In genomic region chr20:1491281-1491840, GRCh38 we compare ENCODE assay signal across 10 cellular contexts. TPM values are rescaled to one million over a fixed set of nuclear protein-coding genes. Genes with fewer than 3 reads are reported as not detected.
DNase-seq lines count a peak whose midpoint lies in the region; ATAC-seq and TF ChIP-seq lines count a peak whose summit lies in the region.
"Had no signal": no experiment of that assay in that cellular context is flagged by ENCODE, and none has a peak within 500 bp of the region (broad histone marks: within the 10 kb centered on the region; RNA-seq: fewer than 3 reads in every experiment).

SIRPB2 (minus strand) TSS chr20:1491420; CDS start chr20:1491359, 61 bp downstream.

- no peak for TF ChIP-seq POLR2A in stomach (IDR thresholded peaks at IDR 0.05)

- H3K4me3 ChIP-seq in stomach: peak within 1 kb of the TSS in 3 of 4 donors; percentile 9 to 27 (median 12)

- H3K27ac ChIP-seq in stomach: peak within 1 kb of the TSS in 4 of 5 donors; percentile 25 to 80 (median 70)

- ATAC-seq in central memory CD8-positive, alpha-beta T cell (replicated peaks; ENCODE audit: extremely low read depth, poor library complexity, severe bottlenecking): peak; percentile 28
- ATAC-seq in left lobe of liver (peak; percentile 61), GM21723 (IDR thresholded peaks at IDR 0.05; ENCODE audit: unreplicated experiment) (no peak)
- ATAC-seq: CD8-positive, alpha-beta T cell had no signal

- WGBS in stomach, 5 donors: 50 to 68% (median 64%) methylated on average over 11 of the region's 11 CpGs

- peaks cover 0 to 5% (median 0%) of the 10 kb centered on the region in 3 donors for H3K27me3 ChIP-seq in stomach

- TF ChIP-seq CTCF in stomach (IDR thresholded peaks at IDR 0.05) (no peak), HFFc6 (IDR thresholded peaks at IDR 0.05) (no peak)

- H3K9me3 ChIP-seq in stomach: no peaks in the 10 kb centered on the region

- no peaks in the 10 kb centered on the region for H3K4me1 Mint-ChIP-seq in central memory CD8-positive, alpha-beta T cell
- no peaks in the 10 kb centered on the region for H3K4me1 Mint-ChIP-seq in HFFc6 (ENCODE audit: low read depth)

- peak; percentile 81 to 87 for DNase-seq in Kasumi-1 (lab: John Stamatoyannopoulos, UW)
- no peak for DNase-seq in central memory CD8-positive, alpha-beta T cell (ENCODE audit: low spot score in 2 of 2)
- no peak for DNase-seq in left lobe of liver (ENCODE audit: low spot score)
- no peak for DNase-seq in stomach
- DNase-seq in effector CD8-positive, alpha-beta T cell (lab: John Stamatoyannopoulos, UW): no peak
- no peak for DNase-seq in HFFc6
- no peak for DNase-seq in NCI-H446 (lab: John Stamatoyannopoulos, UW)
- DNase-seq: CD8-positive, alpha-beta T cell; NCI-H1092 had no signal

- H3K36me3 Mint-ChIP-seq in central memory CD8-positive, alpha-beta T cell (ENCODE audit: insufficient read depth): no peaks in the 10 kb centered on the region
- H3K36me3 Mint-ChIP-seq in HFFc6 (ENCODE audit: low read depth): peaks cover 5% of the 10 kb centered on the region; the same call in 1 of the 2 replicates
- H3K36me3 Mint-ChIP-seq: CD8-positive, alpha-beta T cell had no signal

- H3K27ac Mint-ChIP-seq in central memory CD8-positive, alpha-beta T cell (ENCODE audit: low read depth): no peak within 1 kb of the TSS
- no peak within 1 kb of the TSS for H3K27ac Mint-ChIP-seq in HFFc6
- H3K27ac Mint-ChIP-seq: CD8-positive, alpha-beta T cell had no signal

- peaks cover 0 to 8% (median 0%) of the 10 kb centered on the region in 4 donors for H3K4me1 ChIP-seq in stomach

- no peak within 1 kb of the TSS for H3K4me3 Mint-ChIP-seq in central memory CD8-positive, alpha-beta T cell
- no peak within 1 kb of the TSS for H3K4me3 Mint-ChIP-seq in HFFc6
- H3K4me3 Mint-ChIP-seq: CD8-positive, alpha-beta T cell had no signal

- intact Hi-C loops in stomach (cut with DNase I; ENCODE audit: low total_unique reads): no loop called here

- H3K36me3 ChIP-seq in stomach: no peaks in the 10 kb centered on the region

- H3K27me3 Mint-ChIP-seq in central memory CD8-positive, alpha-beta T cell: peaks cover 68% of the 10 kb centered on the region
- peaks cover 48% of the 10 kb centered on the region for H3K27me3 Mint-ChIP-seq in HFFc6 (ENCODE audit: insufficient read depth)

- no peaks in the 10 kb centered on the region for H3K9me3 Mint-ChIP-seq in central memory CD8-positive, alpha-beta T cell
- no peaks in the 10 kb centered on the region for H3K9me3 Mint-ChIP-seq in HFFc6
- H3K9me3 Mint-ChIP-seq: CD8-positive, alpha-beta T cell had no signal

- TF ChIP-seq EP300 in stomach (IDR thresholded peaks at IDR 0.05): no peak

RNA-seq across cellular contexts. Expression of gene SIRPB2, which starts in this region (rescaled TPM):
- total RNA-seq in left lobe of liver: 0.50 TPM
- total RNA-seq in stomach: 1 to 10 TPM in 4 of 5 donors, under 1 TPM in 1; 0.55 to 7.6 (median 2.9) TPM
- 1 to 10 TPM in 1 of 3 donors, under 1 TPM in 2; 0.43 to 2.0 (median 0.92) TPM for polyA plus RNA-seq in stomach
- total RNA-seq in HFFc6 (2021; fragmentation: NEBNext Ultra II Directional; extraction: Animal tissue kit (Norgen Biotek cat#: 25700)): not detected
- total RNA-seq: CD8-positive, alpha-beta T cell had no signal

Comparison
In these comparisons a context has a peak if more than half of its experiments do, and no peak if none do; other contexts are left out.
1. Peak in ATAC-seq in left lobe of liver; RNA of the gene not detected or under 1 TPM.
2. DNase-seq: peak in Kasumi-1 (2 of 2); none in central memory CD8-positive, alpha-beta T cell (0 of 2), left lobe of liver (single experiment), stomach (single experiment), effector CD8-positive, alpha-beta T cell (single experiment), HFFc6 (single experiment) and NCI-H446 (0 of 2).